Comparison of ENCODE assay signal across 9 cellular contexts in genomic region chr11:67304511-67305113, GRCh38. TPM values are rescaled to one million over a fixed set of nuclear protein-coding genes. Genes with fewer than 3 reads are reported as not detected.
DNase-seq lines count a peak whose midpoint lies in the region; ATAC-seq and TF ChIP-seq lines count a peak whose summit lies in the region.
"Had no signal": no experiment of that assay in that cellular context is flagged by ENCODE, and none has a peak within 500 bp of the region (broad histone marks: within the 10 kb centered on the region; RNA-seq: fewer than 3 reads in every experiment).

No MANE protein-coding gene starts in this region.

- CTCF ChIA-PET in AG04450 (lab: Charles Lee) = interaction anchor here (2.3 kb wide), 1 partner anchor 13 kb away, joined by 9 read pairs; no protein-coding TSS in a partner anchor

- TF ChIP-seq CTCF in AG04450 (IDR thresholded peaks at IDR 0.05; ENCODE audit: low read depth, low read length) (no peak), nephron (IDR thresholded peaks at IDR 0.05; ENCODE audit: unreplicated experiment in 3 of 3) (no peak)

- peaks cover 5% of the 10 kb centered on the region for H3K36me3 Mint-ChIP-seq in nephron (ENCODE audit: low read depth)

- no peaks in the 10 kb centered on the region; the same call in 1 of the 2 replicates for H3K9me3 ChIP-seq in AG04450 (ENCODE audit: control insufficient read depth, insufficient read depth, low read length)
- H3K9me3 ChIP-seq in HUES64 (ENCODE audit: insufficient read depth, low read depth, low read length) = no peaks in the 10 kb centered on the region
- no peaks in the 10 kb centered on the region for H3K9me3 ChIP-seq in effector memory CD4-positive, alpha-beta T cell (ENCODE audit: control insufficient read depth, low read length)

- ATAC-seq in HG03565 (IDR thresholded peaks at IDR 0.05; ENCODE audit: unreplicated experiment) = no peak
- no peak for ATAC-seq in GM21367 (IDR thresholded peaks at IDR 0.05; ENCODE audit: unreplicated experiment)

- peaks cover 4% of the 10 kb centered on the region for H3K27me3 Mint-ChIP-seq in nephron (ENCODE audit: low read depth)

- H3K36me3 ChIP-seq in HUES64 (ENCODE audit: insufficient read depth, low read length) = peaks cover 15% of the 10 kb centered on the region
- H3K36me3 ChIP-seq in effector memory CD4-positive, alpha-beta T cell (ENCODE audit: control insufficient read depth, insufficient read depth, low read length) = peaks cover 33% of the 10 kb centered on the region

- POLR2A ChIA-PET in AG04450 (lab: Yijun Ruan, JAX) = interaction anchor here (0.8 kb wide), 1 partner anchor 13 kb away, joined by 4 read pairs; no protein-coding TSS in a partner anchor

- DNase-seq in AG04450 (ENCODE audit: low read depth, low spot score) = no peak
- no peak for DNase-seq in effector memory CD4-positive, alpha-beta T cell
- no peak for DNase-seq in stimulated activated CD4-positive, alpha-beta T cell treated with anti-CD3 and anti-CD28 coated beads, Interleukin-12 subunit alpha, Interleukin-12 subunit beta, amount 100 ng/mL, for 4 hours
- no peak for DNase-seq in NCI-H1105 (lab: John Stamatoyannopoulos, UW)

- peak overlapping the region; percentile 30 to 66 (median 56) for H3K4me3 Mint-ChIP-seq in nephron

- H3K27ac ChIP-seq in AG04450 (ENCODE audit: low read depth, low read length) (no peak overlapping the region), HUES64 (ENCODE audit: low read depth, low read length) (no peak overlapping the region)
- peak overlapping the region; percentile 69 for H3K27ac ChIP-seq in effector memory CD4-positive, alpha-beta T cell (ENCODE audit: insufficient read depth, low read length, poor library complexity, severe bottlenecking)

- H3K27me3 ChIP-seq in AG04450 (ENCODE audit: control insufficient read depth, insufficient read depth, low read length) (no peaks in the 10 kb centered on the region), HUES64 (ENCODE audit: insufficient read depth, low read length) (peaks cover 11% of the 10 kb centered on the region)
- H3K27me3 ChIP-seq in effector memory CD4-positive, alpha-beta T cell (replicated peaks; ENCODE audit: control insufficient read depth, insufficient read depth, low read length, poor library complexity, severe bottlenecking) = no peaks in the 10 kb centered on the region

- peaks cover 16% of the 10 kb centered on the region for H3K4me1 ChIP-seq in HUES64 (ENCODE audit: insufficient read depth, low read length)
- H3K4me1 ChIP-seq in effector memory CD4-positive, alpha-beta T cell (ENCODE audit: control insufficient read depth, insufficient read depth, low read length, poor library complexity, severe bottlenecking) = peaks cover 17% of the 10 kb centered on the region

- H3K9ac ChIP-seq in HUES64 (ENCODE audit: low read depth, low read length) = 0 out of 2 replicates have a peak overlapping the region, but pooled peaks have one; percentile 61

- H3K9me3 Mint-ChIP-seq in nephron = no peaks in the 10 kb centered on the region

- H3K27ac Mint-ChIP-seq in nephron = no peak overlapping the region
- H3K27ac Mint-ChIP-seq: brain had no signal

- WGBS in HUES64 = 75% methylated on average over 14 of the region's 14 CpGs

- H3K4me3 ChIP-seq in AG04450 (ENCODE audit: low read depth, low read length) (peak overlapping the region; percentile 79), HUES64 (ENCODE audit: low read length) (peak overlapping the region; percentile 78)
- H3K4me3 ChIP-seq in effector memory CD4-positive, alpha-beta T cell (ENCODE audit: insufficient read depth, low read depth, low read length, poor library complexity, severe bottlenecking) = peak overlapping the region; percentile 80

- peaks cover 5% of the 10 kb centered on the region for H3K4me1 Mint-ChIP-seq in nephron

RNA-seq across cellular contexts. Expression of gene SSH3, which starts 1.3 kb away (rescaled TPM):
- polyA plus RNA-seq in AG04450 (2011; rRNA removed) = 16.5 and 20.0 TPM in 2 replicates
- 12.1 and 14.3 TPM in 2 replicates for polyA minus RNA-seq in AG04450 (2011; rRNA and poly(A)+ RNA removed)
- polyA plus RNA-seq in HUES64 (2013, experiment 1 of 2) = 13.7 TPM
- 14.1 TPM for polyA plus RNA-seq in HUES64 (2013, experiment 2 of 2)

RNA-seq across cellular contexts. Expression of gene ANKRD13D, which starts 15.5 kb away (rescaled TPM):
- 14.4 and 18.4 TPM in 2 replicates for polyA plus RNA-seq in AG04450 (2011; rRNA removed)
- polyA minus RNA-seq in AG04450 (2011; rRNA and poly(A)+ RNA removed) = 25.6 and 33.8 TPM in 2 replicates
- 14.1 TPM for polyA plus RNA-seq in HUES64 (2013, experiment 1 of 2)
- 13.9 TPM for polyA plus RNA-seq in HUES64 (2013, experiment 2 of 2)

RNA-seq across cellular contexts. Expression of gene GRK2, which starts 38.3 kb away (rescaled TPM):
- 17.3 and 20.2 TPM in 2 replicates for polyA plus RNA-seq in AG04450 (2011; rRNA removed)
- polyA minus RNA-seq in AG04450 (2011; rRNA and poly(A)+ RNA removed) = 61.0 and 67.4 TPM in 2 replicates
- 30.8 TPM for polyA plus RNA-seq in HUES64 (2013, experiment 1 of 2)
- 34.2 TPM for polyA plus RNA-seq in HUES64 (2013, experiment 2 of 2)

RNA-seq across cellular contexts. Expression of gene POLD4, which starts 48.7 kb away (rescaled TPM):
- polyA plus RNA-seq in AG04450 (2011; rRNA removed) = 45.9 and 70.6 TPM in 2 replicates
- 8.0 and 12.0 TPM in 2 replicates for polyA minus RNA-seq in AG04450 (2011; rRNA and poly(A)+ RNA removed)
- polyA plus RNA-seq in HUES64 (2013, experiment 1 of 2) = 16.3 TPM
- polyA plus RNA-seq in HUES64 (2013, experiment 2 of 2) = 19.7 TPM
